Comparison of ENCODE assay signal across 1 cellular context in genomic region chr2:145015561-145015960, GRCh38.
TF ChIP-seq lines count a peak whose summit lies in the region.

No MANE protein-coding gene starts in this region.

TF ChIP-seq in K562, 482 proteins besides CTCF, POLR2A, EP300 and RAD21:
- TF ChIP-seq, protein P1, sequence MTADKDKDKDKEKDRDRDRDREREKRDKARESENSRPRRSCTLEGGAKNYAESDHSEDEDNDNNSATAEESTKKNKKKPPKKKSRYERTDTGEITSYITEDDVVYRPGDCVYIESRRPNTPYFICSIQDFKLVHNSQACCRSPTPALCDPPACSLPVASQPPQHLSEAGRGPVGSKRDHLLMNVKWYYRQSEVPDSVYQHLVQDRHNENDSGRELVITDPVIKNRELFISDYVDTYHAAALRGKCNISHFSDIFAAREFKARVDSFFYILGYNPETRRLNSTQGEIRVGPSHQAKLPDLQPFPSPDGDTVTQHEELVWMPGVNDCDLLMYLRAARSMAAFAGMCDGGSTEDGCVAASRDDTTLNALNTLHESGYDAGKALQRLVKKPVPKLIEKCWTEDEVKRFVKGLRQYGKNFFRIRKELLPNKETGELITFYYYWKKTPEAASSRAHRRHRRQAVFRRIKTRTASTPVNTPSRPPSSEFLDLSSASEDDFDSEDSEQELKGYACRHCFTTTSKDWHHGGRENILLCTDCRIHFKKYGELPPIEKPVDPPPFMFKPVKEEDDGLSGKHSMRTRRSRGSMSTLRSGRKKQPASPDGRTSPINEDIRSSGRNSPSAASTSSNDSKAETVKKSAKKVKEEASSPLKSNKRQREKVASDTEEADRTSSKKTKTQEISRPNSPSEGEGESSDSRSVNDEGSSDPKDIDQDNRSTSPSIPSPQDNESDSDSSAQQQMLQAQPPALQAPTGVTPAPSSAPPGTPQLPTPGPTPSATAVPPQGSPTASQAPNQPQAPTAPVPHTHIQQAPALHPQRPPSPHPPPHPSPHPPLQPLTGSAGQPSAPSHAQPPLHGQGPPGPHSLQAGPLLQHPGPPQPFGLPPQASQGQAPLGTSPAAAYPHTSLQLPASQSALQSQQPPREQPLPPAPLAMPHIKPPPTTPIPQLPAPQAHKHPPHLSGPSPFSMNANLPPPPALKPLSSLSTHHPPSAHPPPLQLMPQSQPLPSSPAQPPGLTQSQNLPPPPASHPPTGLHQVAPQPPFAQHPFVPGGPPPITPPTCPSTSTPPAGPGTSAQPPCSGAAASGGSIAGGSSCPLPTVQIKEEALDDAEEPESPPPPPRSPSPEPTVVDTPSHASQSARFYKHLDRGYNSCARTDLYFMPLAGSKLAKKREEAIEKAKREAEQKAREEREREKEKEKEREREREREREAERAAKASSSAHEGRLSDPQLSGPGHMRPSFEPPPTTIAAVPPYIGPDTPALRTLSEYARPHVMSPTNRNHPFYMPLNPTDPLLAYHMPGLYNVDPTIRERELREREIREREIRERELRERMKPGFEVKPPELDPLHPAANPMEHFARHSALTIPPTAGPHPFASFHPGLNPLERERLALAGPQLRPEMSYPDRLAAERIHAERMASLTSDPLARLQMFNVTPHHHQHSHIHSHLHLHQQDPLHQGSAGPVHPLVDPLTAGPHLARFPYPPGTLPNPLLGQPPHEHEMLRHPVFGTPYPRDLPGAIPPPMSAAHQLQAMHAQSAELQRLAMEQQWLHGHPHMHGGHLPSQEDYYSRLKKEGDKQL (CRISPR knock-in tag; IDR thresholded peaks at IDR 0.05; ENCODE audit: borderline replicate concordance) = no peak
- no peak for TF ChIP-seq MLX (CRISPR knock-in tag; conservative IDR thresholded peaks at IDR 0.05)
- no peak for TF ChIP-seq ZNF668 (CRISPR knock-in tag; IDR thresholded peaks at IDR 0.05)
- TF ChIP-seq HDAC1 (IDR thresholded peaks at IDR 0.05) = no peak
- no peak for TF ChIP-seq ZC3H11A (IDR thresholded peaks at IDR 0.05; ENCODE audit: low read depth, low read length)
- no peak for TF ChIP-seq MAFF (IDR thresholded peaks at IDR 0.05; ENCODE audit: low read length)
- TF ChIP-seq ZNF408 (CRISPR knock-in tag; IDR thresholded peaks at IDR 0.05; ENCODE audit: low read depth) = no peak
- TF ChIP-seq ZNF274 (IDR thresholded peaks at IDR 0.05; ENCODE audit: borderline replicate concordance, low read depth, low read length) = no peak
- TF ChIP-seq ARID1B (IDR thresholded peaks at IDR 0.05) = no peak
